ENCODE assay signal across 29 cellular contexts in the genomic region with DNA sequence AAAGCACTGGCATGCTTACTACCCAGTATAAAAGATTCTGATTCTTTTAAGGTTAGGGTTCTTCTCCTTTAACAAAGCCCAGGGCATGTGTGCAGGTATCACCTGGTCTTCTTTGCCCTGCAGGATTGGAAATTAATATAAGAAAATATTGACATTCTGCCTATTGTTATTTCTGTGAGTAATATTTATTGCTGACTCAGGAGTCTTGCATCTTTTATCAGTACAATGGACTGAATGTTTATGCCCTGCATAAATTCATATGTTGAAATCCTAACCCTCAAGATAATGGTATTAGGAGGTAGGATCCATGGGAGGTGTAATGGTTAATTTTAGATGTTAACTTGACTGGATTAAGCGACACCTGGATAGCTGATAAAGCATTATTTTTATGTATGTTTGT.
"Had no signal": no experiment of that assay in that cellular context is flagged by ENCODE, and none has a peak within 500 bp of the region (broad histone marks: within the 10 kb centered on the region; RNA-seq: fewer than 3 reads in every experiment).

No MANE protein-coding gene starts in this region.

- H3K36me3 ChIP-seq: ascending aorta, cardiac muscle cell had no signal

- ATAC-seq: activated CD8-positive, alpha-beta T cell treated with anti-CD3 and anti-CD28 coated beads for 36 hours; activated naive CD8-positive, alpha-beta T cell treated with anti-CD3 and anti-CD28 coated beads, Interleukin-2, amount 50 U/mL, for 24 hours had no signal

- H3K27ac ChIP-seq: ascending aorta, cardiac muscle cell, VCaP had no signal

- H3K4me1 ChIP-seq: ascending aorta had no signal

- H3K4me3 ChIP-seq: ascending aorta, cardiac muscle cell had no signal

- DNase-seq: activated B cell treated with CpG ODN at 0.5 μM for 24 hours; activated CD4-positive, alpha-beta memory T cell treated with anti-CD3 and anti-CD28 coated beads for 36 hours; activated CD4-positive, alpha-beta T cell treated with anti-CD3 and anti-CD28 coated beads for 4 hours; activated CD4-positive, alpha-beta T cell treated with anti-CD3 and anti-CD28 coated beads, Interleukin-2, amount 10 ng/mL, durations not matched to agents 24 days and 14 days; activated CD4-positive, alpha-beta T cell treated with anti-CD3 and anti-CD28 coated beads, Interleukin-2, amount 50 U/mL, for 1 hour; activated CD4-positive, alpha-beta T cell treated with anti-CD3 and anti-CD28 coated beads, Interleukin-2, amount 50 U/mL, for 4 hours; activated CD4-positive, CD25-positive, alpha-beta regulatory T cell treated with anti-CD3 and anti-CD28 coated beads, Interleukin-2, amount 50 U/mL, for 72 hours; activated CD8-positive, alpha-beta memory T cell treated with anti-CD3 and anti-CD28 coated beads, Interleukin-2, amount 50 U/mL, for 4 hours; activated CD8-positive, alpha-beta T cell treated with anti-CD3 and anti-CD28 coated beads for 36 hours; activated effector memory CD4-positive, alpha-beta T cell treated with Interleukin-2 at 50 U/mL for 16 hours; activated gamma-delta T cell; activated naive CD4-positive, alpha-beta T cell treated with anti-CD3 and anti-CD28 coated beads, Interleukin-2, amount 10 ng/mL, durations not matched to agents 7 days and 5 days; activated naive CD4-positive, alpha-beta T cell treated with Interleukin-2 at 50 U/mL for 16 hours; activated naive CD8-positive, alpha-beta T cell treated with anti-CD3 and anti-CD28 coated beads, Interleukin-2, amount 10 ng/mL, durations not matched to agents 7 days and 5 days; activated naive CD8-positive, alpha-beta T cell treated with anti-CD3 and anti-CD28 coated beads, Interleukin-2, amount 50 U/mL, for 24 hours; activated T-cell treated with anti-CD3 and anti-CD28 coated beads for 4 hours; activated T-cell treated with anti-CD3 and anti-CD28 coated beads, Interleukin-2, amount 50 U/mL, for 24 hours; activated T-cell treated with anti-CD3 and anti-CD28 coated beads, Interleukin-2, amount 50 U/mL, for 48 hours; amygdala; anterior cingulate cortex; caudate nucleus; cerebellar nuclear complex; T-helper 2 cell; T-helper 9 cell had no signal

- H3K9me3 ChIP-seq: ascending aorta had no signal

- FAIRE-seq: bronchial epithelial cell, TTC549 had no signal

- H3K27me3 ChIP-seq: ascending aorta, cardiac muscle cell had no signal
